8 cellular contexts compared by ENCODE assay signal in genomic region chr9:137423001-137423809, GRCh38. TPM values are rescaled to one million over a fixed set of nuclear protein-coding genes. Genes with fewer than 3 reads are reported as not detected.
DNase-seq lines count a peak whose midpoint lies in the region; ATAC-seq lines count a peak whose summit lies in the region.

A gene with protein sequence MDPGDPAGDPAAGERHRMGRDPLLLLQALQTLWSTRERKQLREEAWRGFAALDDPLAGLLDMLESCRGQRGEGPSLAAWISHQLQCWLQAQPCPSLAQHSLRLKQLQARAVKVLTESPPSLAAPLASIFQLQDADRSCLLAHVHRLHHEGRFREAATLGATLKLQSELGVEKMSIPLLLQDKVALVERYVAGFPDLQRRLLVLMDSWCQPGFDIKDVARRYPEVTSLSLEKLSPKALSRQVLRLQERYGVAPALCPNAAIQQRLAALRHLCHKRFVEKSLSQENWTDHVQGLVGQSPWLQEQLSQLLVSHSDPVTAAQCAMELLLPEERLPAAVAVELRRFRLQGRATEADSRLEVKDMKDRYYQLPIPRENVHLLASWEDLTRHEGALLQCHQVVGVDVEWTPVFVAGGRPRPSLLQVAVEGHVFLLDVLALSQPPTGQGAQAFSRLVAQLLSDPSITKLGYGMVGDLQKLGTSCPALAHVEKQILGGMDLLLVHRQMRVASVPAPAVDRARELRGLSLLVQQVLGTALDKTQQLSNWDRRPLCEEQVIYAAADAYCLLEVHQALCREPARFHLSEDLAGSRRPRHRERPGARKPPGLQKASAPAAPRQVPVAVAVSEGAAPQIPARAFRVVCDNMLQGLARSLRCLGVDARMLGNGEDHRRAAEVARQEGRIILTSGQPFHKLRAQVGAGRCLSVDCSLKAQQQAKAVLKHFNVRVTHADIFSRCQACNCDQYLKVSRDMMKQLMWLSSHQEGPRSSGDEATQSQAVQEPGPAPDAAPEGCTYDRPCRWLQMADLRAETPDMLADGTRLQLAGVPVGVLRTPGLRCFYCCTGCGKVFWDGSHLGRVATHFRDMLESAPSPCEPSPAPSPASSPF (minus strand): TSS chr9:137423162. CDS start chr9:137395357, 27,805 bp downstream.
NOXA1 (plus strand) TSS chr9:137423393; CDS start chr9:137423530, 137 bp downstream.

- H3K36me3 ChIP-seq in ectodermal cell (ENCODE audit: control insufficient read depth, insufficient read depth, low read length): no peaks in the 10 kb centered on the region

- DNase-seq in CD1c-positive myeloid dendritic cell (ENCODE audit: extremely low spot score): peak; percentile 97
- DNase-seq in NCI-H82 (lab: John Stamatoyannopoulos, UW): peak; percentile 95
- DNase-seq in activated CD4-positive, alpha-beta memory T cell treated with anti-CD3 and anti-CD28 coated beads, Interleukin-2, amount 10 ng/mL, durations not matched to agents 7 days and 5 days: peak; percentile 96
- peak; percentile 94 to 97 for DNase-seq in lung microvascular endothelial cell (ENCODE audit: low read depth in 2 of 2)
- peak; percentile 89 to 94 (median 92) for DNase-seq in stimulated activated CD4-positive, alpha-beta T cell treated with anti-CD3 and anti-CD28 coated beads, TNF-alpha, amount 100 ng/mL, for 24 hours (ENCODE audit: low read depth in 3 of 3)

- H3K27ac ChIP-seq in ectodermal cell (ENCODE audit: insufficient read depth, low read depth, low read length, poor library complexity, severe bottlenecking): no peak within 1 kb of the TSS

- peak within 1 kb of the TSS; percentile 50 for H3K27ac Mint-ChIP-seq in activated CD4-positive, alpha-beta memory T cell treated with anti-CD3 and anti-CD28 coated beads, Interleukin-2, amount 10 ng/mL, durations not matched to agents 7 days and 5 days

- ATAC-seq in GM19372 (IDR thresholded peaks at IDR 0.05; ENCODE audit: low read depth, unreplicated experiment) (peak; percentile 93), HG03520 (IDR thresholded peaks at IDR 0.05; ENCODE audit: unreplicated experiment) (peak; percentile 69)

- H3K4me1 Mint-ChIP-seq in activated CD4-positive, alpha-beta memory T cell treated with anti-CD3 and anti-CD28 coated beads, Interleukin-2, amount 10 ng/mL, durations not matched to agents 7 days and 5 days: peaks cover 15% of the 10 kb centered on the region

- peak within 1 kb of the TSS; percentile 78 for H3K4me3 Mint-ChIP-seq in activated CD4-positive, alpha-beta memory T cell treated with anti-CD3 and anti-CD28 coated beads, Interleukin-2, amount 10 ng/mL, durations not matched to agents 7 days and 5 days

- no peaks in the 10 kb centered on the region for H3K36me3 Mint-ChIP-seq in activated CD4-positive, alpha-beta memory T cell treated with anti-CD3 and anti-CD28 coated beads, Interleukin-2, amount 10 ng/mL, durations not matched to agents 7 days and 5 days (ENCODE audit: low read depth)

- H3K4me3 ChIP-seq in ectodermal cell (ENCODE audit: insufficient read depth, low read depth, low read length): peak within 1 kb of the TSS; percentile 65

- H3K4me1 ChIP-seq in ectodermal cell (ENCODE audit: control insufficient read depth, insufficient read depth, low read length): no peaks in the 10 kb centered on the region

- peaks cover 27% of the 10 kb centered on the region for H3K27me3 ChIP-seq in ectodermal cell (ENCODE audit: control insufficient read depth, insufficient read depth, low read length, poor library complexity, severe bottlenecking)

- POLR2A ChIA-PET in activated CD4-positive, alpha-beta memory T cell treated with anti-CD3 and anti-CD28 coated beads, Interleukin-2, amount 10 ng/mL, durations not matched to agents 7 days and 5 days (lab: Charles Lee): interaction anchor here (0.5 to 1.9 kb wide), 15 partner anchors 10 to 337 kb away, joined by 3 to 15 read pairs (median 4); partner anchors contain the start of genes DPP7, EHMT1, MAN1B1 and NRARP

- 2% methylated on average over 108 of the region's 108 CpGs for WGBS in ectodermal cell, 2 experiments

- CTCF ChIA-PET in activated CD4-positive, alpha-beta memory T cell treated with anti-CD3 and anti-CD28 coated beads, Interleukin-2, amount 10 ng/mL, durations not matched to agents 7 days and 5 days (lab: Charles Lee): interaction anchor here (0.6 to 2.0 kb wide), 19 partner anchors 12 to 148 kb away, joined by 3 to 19 read pairs (median 4); partner anchors contain the start of genes MRPL41, NRARP and NSMF

- H3K9me3 Mint-ChIP-seq in activated CD4-positive, alpha-beta memory T cell treated with anti-CD3 and anti-CD28 coated beads, Interleukin-2, amount 10 ng/mL, durations not matched to agents 7 days and 5 days: no peaks in the 10 kb centered on the region

- H3K27me3 Mint-ChIP-seq in activated CD4-positive, alpha-beta memory T cell treated with anti-CD3 and anti-CD28 coated beads, Interleukin-2, amount 10 ng/mL, durations not matched to agents 7 days and 5 days: peaks cover 7% of the 10 kb centered on the region

- no peaks in the 10 kb centered on the region for H3K9me3 ChIP-seq in ectodermal cell (ENCODE audit: control insufficient read depth, low read length)

RNA-seq across cellular contexts. Expression of the first gene that starts in this region (rescaled TPM):
- 10 to 100 TPM; 17.9 to 18.1 TPM for total RNA-seq in activated CD4-positive, alpha-beta memory T cell treated with anti-CD3 and anti-CD28 coated beads, Interleukin-2, amount 10 ng/mL, durations not matched to agents 7 days and 5 days
- 20.7 TPM for polyA plus RNA-seq in ectodermal cell (2013, experiment 1 of 4)
- polyA plus RNA-seq in ectodermal cell (2013, experiment 2 of 4): 23.2 TPM
- 21.1 TPM for polyA plus RNA-seq in ectodermal cell (2013, experiment 3 of 4)
- 26.7 TPM for polyA plus RNA-seq in ectodermal cell (2013, experiment 4 of 4)
- total RNA-seq in lung microvascular endothelial cell: 7.8 and 18.7 TPM in 2 replicates

RNA-seq across cellular contexts. Expression of gene NOXA1, which starts in this region (rescaled TPM):
- total RNA-seq in activated CD4-positive, alpha-beta memory T cell treated with anti-CD3 and anti-CD28 coated beads, Interleukin-2, amount 10 ng/mL, durations not matched to agents 7 days and 5 days: under 1 TPM; 0.50 to 0.73 TPM
- polyA plus RNA-seq in ectodermal cell (2013, experiment 1 of 4): 1.1 TPM
- polyA plus RNA-seq in ectodermal cell (2013, experiment 2 of 4): 0.59 TPM
- 1.3 TPM for polyA plus RNA-seq in ectodermal cell (2013, experiment 3 of 4)
- 1.4 TPM for polyA plus RNA-seq in ectodermal cell (2013, experiment 4 of 4)
- total RNA-seq in lung microvascular endothelial cell: 0.87 and 2.0 TPM in 2 replicates
